Comparison of ENCODE assay signal across 8 cellular contexts in the genomic region with DNA sequence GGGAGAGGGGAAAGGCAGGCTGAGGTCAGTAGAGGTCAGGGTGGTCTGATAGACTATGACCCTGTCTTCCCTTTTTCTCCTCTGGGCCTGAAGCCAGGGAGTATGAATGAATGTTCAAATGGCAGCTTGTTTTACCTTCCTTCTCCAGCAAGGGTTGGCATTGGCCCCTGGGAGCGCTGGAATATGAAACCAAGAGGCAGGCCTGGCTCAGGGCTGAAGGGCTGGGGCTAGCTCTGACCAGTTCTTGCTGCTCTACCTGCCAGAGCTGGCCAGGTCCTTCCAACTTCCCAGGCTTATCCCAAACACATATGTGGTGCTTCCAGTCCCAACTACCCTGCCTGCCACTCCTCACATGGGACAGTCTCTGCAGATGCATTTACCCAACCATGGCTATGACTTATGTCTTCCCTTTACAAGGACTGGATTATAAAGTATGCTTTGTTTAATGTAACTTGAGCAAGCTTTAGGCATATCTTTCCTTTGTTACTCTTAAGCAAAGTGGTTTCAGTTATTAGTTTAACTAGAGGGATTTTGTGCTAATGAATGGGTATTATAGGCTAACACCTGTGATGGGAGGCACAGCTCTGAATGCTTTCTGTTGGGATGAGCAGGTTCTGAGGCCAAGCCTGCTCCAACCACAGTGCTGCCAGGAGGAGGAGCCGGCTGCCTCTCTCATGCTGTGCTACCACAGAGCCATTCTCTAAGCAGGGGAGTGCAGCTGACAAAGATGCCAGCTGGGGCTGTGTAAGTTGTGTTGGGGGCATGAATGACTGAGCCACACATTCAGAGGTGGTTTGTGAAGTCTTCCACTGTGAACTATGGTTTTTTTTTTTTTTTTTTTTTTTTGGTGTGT. TPM values are rescaled to one million over a fixed set of nuclear protein-coding genes. Genes with fewer than 3 reads are reported as not detected.
A peak's percentile ranks its signal among the peaks of the same experiment; 100 is the strongest.
DNase-seq lines count a peak whose midpoint lies in the region; ATAC-seq, FAIRE-seq and TF ChIP-seq lines count a peak whose summit lies in the region.

No MANE protein-coding gene starts in this region.

- H3K9me3 Mint-ChIP-seq in CD4-positive, alpha-beta memory T cell, result no peaks in the 10 kb centered on the region

- peaks cover 12 to 26% (median 15%) of the 10 kb centered on the region in 4 donors for H3K4me1 Mint-ChIP-seq in CD4-positive, alpha-beta memory T cell

- H3K4me3 Mint-ChIP-seq in CD4-positive, alpha-beta memory T cell, result no peak overlapping the region

- no peaks in the 10 kb centered on the region for H3K9me2 ChIP-seq in PC-9 (ENCODE audit: insufficient read depth)

- H3K36me3 Mint-ChIP-seq in CD4-positive, alpha-beta memory T cell, result peaks cover 12 to 33% of the 10 kb centered on the region in 2 donors

- TF ChIP-seq CTCF in lung (IDR thresholded peaks at IDR 0.05; ENCODE audit: control extremely low read depth, extremely low read depth), result no peak
- no peak for TF ChIP-seq CTCF in PC-9 (conservative IDR thresholded peaks at IDR 0.05)

- no peak overlapping the region for H2AFZ ChIP-seq in PC-9

- H3K27me3 Mint-ChIP-seq in CD4-positive, alpha-beta memory T cell, result no peaks in the 10 kb centered on the region

- 78 to 86% methylated on average over 2 of the region's 2 CpGs for WGBS in lung, 2 donors

- no peak for FAIRE-seq in H54 (lab: Jason Lieb, UNC)

- no peaks in the 10 kb centered on the region for H3K36me3 ChIP-seq in CD4-positive, alpha-beta memory T cell (ENCODE audit: insufficient read depth, low read length)
- peaks cover 2 to 12% of the 10 kb centered on the region in 2 donors for H3K36me3 ChIP-seq in lung (ENCODE audit: control insufficient read depth in 2 of 2, insufficient read depth in 2 of 2, low read length in 2 of 2)
- no peaks in the 10 kb centered on the region for H3K36me3 ChIP-seq in PC-9 (ENCODE audit: low read depth)

- H3K27ac ChIP-seq in CD4-positive, alpha-beta memory T cell (ENCODE audit: low read depth, low read length), result no peak overlapping the region
- H3K27ac ChIP-seq in lung (ENCODE audit: low read depth in 1 of 2, low read length in 1 of 2) (no peak overlapping the region), PC-9 (no peak overlapping the region)

- H3K27ac Mint-ChIP-seq in CD4-positive, alpha-beta memory T cell, result peak overlapping the region in 5 of 7 donors; percentile 49 to 85 (median 60)

- no peaks in the 10 kb centered on the region for H3K27me3 ChIP-seq in CD4-positive, alpha-beta memory T cell (ENCODE audit: insufficient read depth, low read length)
- no peaks in the 10 kb centered on the region for H3K27me3 ChIP-seq in lung (ENCODE audit: control insufficient read depth, insufficient read depth)
- H3K27me3 ChIP-seq in PC-9 (ENCODE audit: insufficient read depth, low read depth), result no peaks in the 10 kb centered on the region

- H3K79me2 ChIP-seq in PC-9 (ENCODE audit: low read depth), result no peaks in the 10 kb centered on the region

- TF ChIP-seq POLR2A in H54 (IDR thresholded peaks at IDR 0.05; ENCODE audit: low read depth, low read length), result no peak

- no peaks in the 10 kb centered on the region for H3F3A ChIP-seq in PC-9 (ENCODE audit: insufficient read depth, low read depth)

- POLR2A ChIA-PET in CD4-positive, alpha-beta memory T cell (lab: Charles Lee; ENCODE audit: partially characterized antibody), result interaction anchor here (2.1 kb wide), 1 partner anchor 257 kb away, joined by 5 read pairs; no protein-coding TSS in a partner anchor
- POLR2A ChIA-PET in PC-9 (lab: Charles Lee; ENCODE audit: unreplicated experiment), result interaction anchor here (0.6 kb wide), 1 partner anchor 18 kb away, joined by 4 read pairs; no protein-coding TSS in a partner anchor

- H3K9me3 ChIP-seq in CD4-positive, alpha-beta memory T cell (ENCODE audit: control insufficient read depth in 1 of 2, low read length in 2 of 2), result no peaks in the 10 kb centered on the region
- no peaks in the 10 kb centered on the region for H3K9me3 ChIP-seq in lung (ENCODE audit: control insufficient read depth in 2 of 2, insufficient read depth in 1 of 2, low read length in 1 of 2)
- H3K9me3 ChIP-seq in PC-9 (ENCODE audit: insufficient read depth, low read depth), result no peaks in the 10 kb centered on the region

- no peak for DNase-seq in CD4-positive, alpha-beta memory T cell
- DNase-seq in HT-29 (ENCODE audit: low spot score) (peak; percentile 45), amygdala (lab: John Stamatoyannopoulos, UW) (peak in 42 of 56 donors; percentile 31 to 86 (median 61)), lung (ENCODE audit: low spot score) (peak; percentile 28), dedifferentiated amniotic fluid mesenchymal stem cell (ENCODE audit: extremely low spot score) (no peak), H54 (ENCODE audit: insufficient read length, low spot score) (no peak), PC-9 (no peak)

- H3K4me3 ChIP-seq in CD4-positive, alpha-beta memory T cell (ENCODE audit: low read length in 2 of 2), result no peak overlapping the region
- no peak overlapping the region for H3K4me3 ChIP-seq in lung
- H3K4me3 ChIP-seq in PC-9, result no peak overlapping the region

- peaks cover 2% of the 10 kb centered on the region for H3K4me1 ChIP-seq in CD4-positive, alpha-beta memory T cell (ENCODE audit: insufficient read depth, low read length)
- H3K4me1 ChIP-seq in lung (ENCODE audit: control insufficient read depth in 2 of 2, insufficient read depth in 2 of 2, low read length in 2 of 2) (no peaks in the 10 kb centered on the region), PC-9 (replicated peaks; ENCODE audit: insufficient read depth) (no peaks in the 10 kb centered on the region)

- H4K20me1 ChIP-seq in PC-9 (ENCODE audit: insufficient read depth), result no peaks in the 10 kb centered on the region

- CTCF ChIA-PET in CD4-positive, alpha-beta memory T cell (lab: Charles Lee; ENCODE audit: partially characterized antibody), result interaction anchor here (0.6 to 4.3 kb wide), 3 partner anchors 10 to 67 kb away, joined by 3 to 21 read pairs (median 4); a partner anchor contains a TSS
- CTCF ChIA-PET in PC-9 (lab: Charles Lee), result no interaction called here

- BruUV-seq in PC-9 (replicated peaks; lab: Mats Ljungman, UMichigan), result no TSS peak

- H3K4me2 ChIP-seq in PC-9, result no peak overlapping the region

- ATAC-seq in lung (ENCODE audit: insufficient read depth, low FRiP score) (no peak), HG02798 (IDR thresholded peaks at IDR 0.05; ENCODE audit: poor library complexity, unreplicated experiment) (no peak)

- intact Hi-C loops in CD4-positive, alpha-beta memory T cell (cut with micrococcal nuclease), result no loop called here
- intact Hi-C loops in PC-9 (cut with micrococcal nuclease; ENCODE audit: unreplicated experiment), result loop anchor here (5.0 kb wide), 1 partner anchor 114 kb away; a partner anchor contains a TSS

RNA-seq across cellular contexts. Expression of a gene that starts 6.1 kb away (rescaled TPM):
- total RNA-seq in CD4-positive, alpha-beta memory T cell, result 10 to 100 TPM; 12.5 to 13.0 TPM
- 1 to 10 TPM in 1 of 2 donors, under 1 TPM in 1; 0.86 to 3.1 TPM for polyA plus RNA-seq in CD4-positive, alpha-beta memory T cell
- total RNA-seq in HT-29 (2014; rRNA removed; shearing (Covaris generic)), result 7.3 and 8.8 TPM in 2 replicates
- total RNA-seq in lung, result under 1 TPM; 0.74 to 0.88 TPM
- polyA plus RNA-seq in lung, result under 1 TPM; 0.55 to 0.61 TPM
- total RNA-seq in PC-9 (2021), result 1.2 and 1.7 TPM in 2 replicates

RNA-seq across cellular contexts. Expression of a gene that starts 16.0 kb away (rescaled TPM):
- 10 to 100 TPM; 18.7 to 25.9 TPM for total RNA-seq in CD4-positive, alpha-beta memory T cell
- polyA plus RNA-seq in CD4-positive, alpha-beta memory T cell, result 10 to 100 TPM in 1 of 2 donors, 1 to 10 TPM in 1; 9.7 to 18.3 TPM
- 3.1 and 4.0 TPM in 2 replicates for total RNA-seq in HT-29 (2014; rRNA removed; shearing (Covaris generic))
- total RNA-seq in lung (10 to 100 TPM; 13.1 to 16.5 TPM), PC-9 (2021) (10.1 and 15.2 TPM in 2 replicates)
- 1 to 10 TPM; 3.1 to 5.2 TPM for polyA plus RNA-seq in lung

RNA-seq across cellular contexts. Expression of a gene that starts 23.7 kb away (rescaled TPM):
- 10 to 100 TPM; 12.6 to 13.8 TPM for total RNA-seq in CD4-positive, alpha-beta memory T cell
- polyA plus RNA-seq in CD4-positive, alpha-beta memory T cell, result 1 to 10 TPM; 1.1 to 3.3 TPM
- total RNA-seq in HT-29 (2014; rRNA removed; shearing (Covaris generic)), result 37.7 and 49.8 TPM in 2 replicates
- total RNA-seq in lung (10 to 100 TPM; 27.5 to 37.8 TPM), PC-9 (2021) (22.3 and 24.2 TPM in 2 replicates)
- 10 to 100 TPM; 12.4 to 16.5 TPM for polyA plus RNA-seq in lung

RNA-seq across cellular contexts. Expression of a gene that starts 59.7 kb away (rescaled TPM):
- not detected for total RNA-seq in CD4-positive, alpha-beta memory T cell
- under 1 TPM in 1 of 2 donors, not detected in 1; 0.06 TPM for polyA plus RNA-seq in CD4-positive, alpha-beta memory T cell
- total RNA-seq in HT-29 (2014; rRNA removed; shearing (Covaris generic)), result 2.9 and 4.6 TPM in 2 replicates
- total RNA-seq in lung (under 1 TPM; 0.14 to 0.98 TPM), PC-9 (2021) (not detected in 2 replicates)
- under 1 TPM; 0.06 to 0.10 TPM for polyA plus RNA-seq in lung

Comparison
In these comparisons a context has a peak if more than half of its experiments do, and no peak if none do; other contexts are left out.
1. DNase-seq: peak in HT-29 (single experiment), amygdala (42 of 56) and lung (single experiment); none in CD4-positive, alpha-beta memory T cell (0 of 5), dedifferentiated amniotic fluid mesenchymal stem cell (single experiment), H54 (single experiment) and PC-9 (0 of 2).